ENCODE assay signal across 15 cellular contexts in genomic region chr3:56908004-56908403, GRCh38.
"Had no signal": no experiment of that assay in that cellular context is flagged by ENCODE, and none has a peak within 500 bp of the region (broad histone marks: within the 10 kb centered on the region; RNA-seq: fewer than 3 reads in every experiment).

No MANE protein-coding gene starts in this region.

- H3K36me3 ChIP-seq: colonic mucosa, stomach, thoracic aorta, transverse colon had no signal

- H3K27me3 ChIP-seq: colonic mucosa, stomach, transverse colon had no signal

- DNase-seq: colonic mucosa; effector CD4-positive, alpha-beta T cell; endodermal cell; islet precursor cell; mammary epithelial cell; naive thymus-derived CD4-positive, alpha-beta T cell; posterior cingulate gyrus; small intestine; stimulated activated CD4-positive, alpha-beta T cell treated with anti-CD3 and anti-CD28 coated beads, Interleukin-12 subunit alpha, Interleukin-12 subunit beta, amount 100 ng/mL, for 4 hours; stimulated activated naive CD4-positive, alpha-beta T cell; stomach; substantia nigra; transverse colon had no signal

- H3K9me3 ChIP-seq: colonic mucosa, stomach, thoracic aorta, transverse colon had no signal

- H3K4me1 ChIP-seq: colonic mucosa had no signal

- H3K4me3 ChIP-seq: colonic mucosa, stomach, thoracic aorta, transverse colon had no signal

- H3K27ac ChIP-seq: colonic mucosa, stomach, thoracic aorta, transverse colon had no signal

- ATAC-seq: naive thymus-derived CD4-positive, alpha-beta T cell had no signal

- FAIRE-seq: frontal cortex, small intestine had no signal
